Comparison of ENCODE assay signal across 1 cellular context in genomic region chr10:95237376-95238170, GRCh38.
TF ChIP-seq lines count a peak whose summit lies in the region.

No MANE protein-coding gene starts in this region.

TF ChIP-seq in H1, 55 proteins besides CTCF, POLR2A, EP300 and RAD21:
- TF ChIP-seq KDM5A (IDR thresholded peaks at IDR 0.05; ENCODE audit: low read length) = no peak
- no peak for TF ChIP-seq TEAD4 (IDR thresholded peaks at IDR 0.05; ENCODE audit: low read depth, low read length)
- no peak for TF ChIP-seq HDAC2 (IDR thresholded peaks at IDR 0.05; ENCODE audit: borderline replicate concordance in 1 of 2, low read depth in 2 of 2, low read length in 2 of 2)
- TF ChIP-seq JUN (IDR thresholded peaks at IDR 0.05; ENCODE audit: low read depth, low read length) = no peak
- TF ChIP-seq TAF1 (IDR thresholded peaks at IDR 0.05; ENCODE audit: low read depth, low read length) = no peak
- TF ChIP-seq SIRT6 (IDR thresholded peaks at IDR 0.05; ENCODE audit: low read length) = no peak
TF ChIP-seq in H1: peak in this region for 0.
